Comparison of ENCODE assay signal across 23 cellular contexts in the genomic region with DNA sequence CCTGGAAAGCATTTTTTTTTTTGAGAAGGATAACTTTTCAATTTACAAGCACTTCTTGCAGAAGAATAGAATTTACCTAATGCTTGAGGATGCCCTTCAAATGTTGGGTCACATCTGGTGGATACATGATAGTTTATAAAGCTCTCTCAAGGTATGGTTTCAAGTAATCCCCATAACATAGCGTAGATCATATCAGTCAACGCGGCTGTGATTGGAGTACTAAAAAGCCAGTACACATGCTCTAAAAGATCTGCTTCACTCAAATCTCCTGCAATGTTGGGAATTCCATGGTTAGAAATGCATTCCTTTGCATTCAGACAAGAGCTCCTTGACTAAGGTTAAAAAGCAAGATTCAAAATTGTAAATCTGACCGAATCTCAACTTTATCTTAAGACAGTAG. TPM values are rescaled to one million over a fixed set of nuclear protein-coding genes. Genes with fewer than 3 reads are reported as not detected.
"Had no signal": no experiment of that assay in that cellular context is flagged by ENCODE, and none has a peak within 500 bp of the region (broad histone marks: within the 10 kb centered on the region; RNA-seq: fewer than 3 reads in every experiment).

No MANE protein-coding gene starts in this region.

- H3K9me3 Mint-ChIP-seq: mesothelial cell of epicardium; naive B cell; neural progenitor cell; stimulated activated effector memory CD8-positive, alpha-beta T cell treated with anti-CD3 and anti-CD28 coated beads, Interleukin-12 subunit alpha, Interleukin-12 subunit beta, amount 100 ng/mL, for 72 hours had no signal

- H3K27me3 ChIP-seq: dorsolateral prefrontal cortex, left lung, neural progenitor cell, sigmoid colon, stomach, tibial artery, upper lobe of left lung had no signal

- H3K4me3 ChIP-seq: dorsolateral prefrontal cortex, left lung, mucosa of descending colon, neural progenitor cell, psoas muscle, sigmoid colon, stomach, tibial artery, upper lobe of left lung had no signal

- H2AFZ ChIP-seq: neural progenitor cell had no signal

- H3K9me3 ChIP-seq: left lung, mucosa of descending colon, psoas muscle, sigmoid colon, stomach, tibial artery, upper lobe of left lung had no signal

- H3K27ac Mint-ChIP-seq: naive B cell; natural killer cell treated with Interleukin-12 subunit alpha and Interleukin-12 subunit beta and Interleukin-15 and Interleukin-18, amount 100 ng/mL, for 72 hours; neural progenitor cell; stimulated activated effector memory CD8-positive, alpha-beta T cell treated with anti-CD3 and anti-CD28 coated beads, Interleukin-12 subunit alpha, Interleukin-12 subunit beta, amount 100 ng/mL, for 72 hours had no signal

- H3K4me1 Mint-ChIP-seq: stimulated activated effector memory CD8-positive, alpha-beta T cell treated with anti-CD3 and anti-CD28 coated beads, Interleukin-12 subunit alpha, Interleukin-12 subunit beta, amount 100 ng/mL, for 72 hours had no signal

- H3K4me3 Mint-ChIP-seq: mesothelial cell of epicardium; naive B cell; natural killer cell treated with Interleukin-12 subunit alpha and Interleukin-12 subunit beta and Interleukin-15 and Interleukin-18, amount 100 ng/mL, for 72 hours; neural progenitor cell; stimulated activated effector memory CD8-positive, alpha-beta T cell treated with anti-CD3 and anti-CD28 coated beads, Interleukin-12 subunit alpha, Interleukin-12 subunit beta, amount 100 ng/mL, for 72 hours had no signal

- H3K4me2 ChIP-seq: neural progenitor cell had no signal

- H3K27me3 Mint-ChIP-seq: naive B cell had no signal

- H3K36me3 Mint-ChIP-seq: mesothelial cell of epicardium; naive B cell; natural killer cell treated with Interleukin-12 subunit alpha and Interleukin-12 subunit beta and Interleukin-15 and Interleukin-18, amount 100 ng/mL, for 72 hours; neural progenitor cell; stimulated activated effector memory CD8-positive, alpha-beta T cell treated with anti-CD3 and anti-CD28 coated beads, Interleukin-12 subunit alpha, Interleukin-12 subunit beta, amount 100 ng/mL, for 72 hours had no signal

- H3K9ac ChIP-seq: neural progenitor cell had no signal

- H3K27ac ChIP-seq: dorsolateral prefrontal cortex, left lung, neural progenitor cell, psoas muscle, sigmoid colon, stomach, tibial artery, upper lobe of left lung had no signal

- H3K4me1 ChIP-seq: left lung, neural progenitor cell, psoas muscle, sigmoid colon, tibial artery, upper lobe of left lung had no signal

- H3K36me3 ChIP-seq: left lung, neural progenitor cell, sigmoid colon, stomach, tibial artery, upper lobe of left lung had no signal

- DNase-seq: dorsolateral prefrontal cortex; effector CD4-positive, alpha-beta T cell; left cardiac atrium; left lung; mesenchymal stem cell; mucosa of descending colon; naive B cell; psoas muscle; right cardiac atrium; sigmoid colon; stimulated activated CD4-positive, alpha-beta T cell treated with anti-CD3 and anti-CD28 coated beads, Interleukin-2, amount 100 ng/mL, for 24 hours; stimulated activated CD4-positive, alpha-beta T cell treated with anti-CD3 and anti-CD28 coated beads, Interleukin-4, amount 100 ng/mL, for 24 hours; stimulated activated naive CD4-positive, alpha-beta T cell treated with Interleukin-2 at 50 U/mL for 16 hours; stomach; tibial artery; upper lobe of left lung had no signal

RNA-seq across cellular contexts. Expression of a gene that starts 3.9 kb away (rescaled TPM):
- total RNA-seq: fibroblast of villous mesenchyme; left cardiac atrium; lung microvascular endothelial cell; natural killer cell treated with Interleukin-12 subunit alpha and Interleukin-12 subunit beta and Interleukin-15 and Interleukin-18, amount 100 ng/mL, for 72 hours; osteoblast; psoas muscle had no signal
- polyA plus RNA-seq: right cardiac atrium had no signal
